In the genomic region with DNA sequence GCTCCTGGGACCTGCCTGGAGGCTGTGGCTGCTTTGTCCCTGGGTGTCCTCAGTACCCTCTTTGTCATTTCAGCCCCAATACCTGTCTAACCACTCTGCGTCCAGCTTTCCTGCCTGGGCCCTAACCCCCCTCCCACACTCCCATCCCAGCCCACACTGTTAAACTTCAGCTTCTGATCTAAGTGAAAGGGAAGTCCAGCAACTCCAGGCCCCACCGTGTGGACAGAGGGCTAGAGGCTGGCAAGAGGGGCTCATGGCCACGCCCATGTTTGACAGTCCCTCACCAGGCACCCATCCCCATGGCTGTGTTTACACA, we compare ENCODE assay signal across 17 cellular contexts. TPM values are rescaled to one million over a fixed set of nuclear protein-coding genes. Genes with fewer than 3 reads are reported as not detected.
DNase-seq lines count a peak whose midpoint lies in the region; ATAC-seq and TF ChIP-seq lines count a peak whose summit lies in the region.
"Had no signal": no experiment of that assay in that cellular context is flagged by ENCODE, and none has a peak within 500 bp of the region (broad histone marks: within the 10 kb centered on the region; RNA-seq: fewer than 3 reads in every experiment).

No MANE protein-coding gene starts in this region.

- H3K4me1 Mint-ChIP-seq in CD4-positive, alpha-beta T cell (ENCODE audit: low read depth): peaks cover 89% of the 10 kb centered on the region
- peaks cover 89% of the 10 kb centered on the region for H3K4me1 Mint-ChIP-seq in dendritic cell treated with granulocyte-macrophage colony-stimulating factor and Interleukin-4, amounts not matched to agents 40 ng/mL and 50 ng/mL, for 4 days (ENCODE audit: low read depth)

- no peaks in the 10 kb centered on the region for H3K9me3 Mint-ChIP-seq in CD4-positive, alpha-beta T cell
- H3K9me3 Mint-ChIP-seq in dendritic cell treated with granulocyte-macrophage colony-stimulating factor and Interleukin-4, amounts not matched to agents 40 ng/mL and 50 ng/mL, for 4 days: no peaks in the 10 kb centered on the region

- H3K27ac Mint-ChIP-seq in CD4-positive, alpha-beta T cell: peak overlapping the region; percentile 96
- peak overlapping the region; percentile 91 for H3K27ac Mint-ChIP-seq in dendritic cell treated with granulocyte-macrophage colony-stimulating factor and Interleukin-4, amounts not matched to agents 40 ng/mL and 50 ng/mL, for 4 days

- peak overlapping the region; percentile 27 for H3K4me3 ChIP-seq in LNCaP clone FGC (ENCODE audit: low read depth, low read length)
- peak overlapping the region in 1 of 3 donors; percentile 29 for H3K4me3 ChIP-seq in skeletal muscle tissue (ENCODE audit: low read length in 3 of 3)
- H3K4me3 ChIP-seq: cardiac muscle cell had no signal

- H3K36me3 ChIP-seq in skeletal muscle tissue (ENCODE audit: control insufficient read depth in 3 of 3, insufficient read depth in 3 of 3, low read length in 3 of 3): peaks cover 2 to 8% (median 2%) of the 10 kb centered on the region in 3 donors
- H3K36me3 ChIP-seq: cardiac muscle cell had no signal

- H3K9me3 ChIP-seq in CD4-positive, alpha-beta T cell (ENCODE audit: control insufficient read depth, low read length): no peaks in the 10 kb centered on the region
- H3K9me3 ChIP-seq in skeletal muscle tissue (ENCODE audit: control insufficient read depth in 3 of 3, low read length in 3 of 3): no peaks in the 10 kb centered on the region
- H3K9me3 ChIP-seq: SK-N-SH had no signal

- H3K27me3 Mint-ChIP-seq in CD4-positive, alpha-beta T cell: no peaks in the 10 kb centered on the region
- H3K27me3 Mint-ChIP-seq in dendritic cell treated with granulocyte-macrophage colony-stimulating factor and Interleukin-4, amounts not matched to agents 40 ng/mL and 50 ng/mL, for 4 days: no peaks in the 10 kb centered on the region

- H3K36me3 Mint-ChIP-seq in CD4-positive, alpha-beta T cell (ENCODE audit: low read depth): peaks cover 79% of the 10 kb centered on the region
- peaks cover 23% of the 10 kb centered on the region for H3K36me3 Mint-ChIP-seq in dendritic cell treated with granulocyte-macrophage colony-stimulating factor and Interleukin-4, amounts not matched to agents 40 ng/mL and 50 ng/mL, for 4 days (ENCODE audit: low read depth)

- DNase-seq in CD4-positive, alpha-beta T cell: no peak
- DNase-seq in LNCaP clone FGC (ENCODE audit: low read depth): no peak
- no peak for DNase-seq in NCI-H1048 (lab: John Stamatoyannopoulos, UW)
- no peak for DNase-seq in SKM-1 treated with dmso at 0.1 percent for 144 hours (lab: John Stamatoyannopoulos, UW; ENCODE audit: unreplicated experiment)
- no peak for DNase-seq in iPS-NIHi11 (ENCODE audit: low spot score)
- DNase-seq: activated effector memory CD4-positive, alpha-beta T cell treated with Interleukin-2 at 50 U/mL for 16 hours; COR-L47; GF-D8; glutamatergic neuron; NCI-H1092 treated with DMSO at 0.1 percent for 48 hours; SK-N-SH; stimulated activated CD4-positive, alpha-beta T cell treated with anti-CD3 and anti-CD28 coated beads, Interleukin-2, amount 100 ng/mL, for 24 hours had no signal

- no peak overlapping the region for H3K4me3 Mint-ChIP-seq in CD4-positive, alpha-beta T cell
- no peak overlapping the region for H3K4me3 Mint-ChIP-seq in dendritic cell treated with granulocyte-macrophage colony-stimulating factor and Interleukin-4, amounts not matched to agents 40 ng/mL and 50 ng/mL, for 4 days

- TF ChIP-seq CTCF in CD4-positive, alpha-beta T cell (IDR thresholded peaks at IDR 0.05): no peak
- no peak for TF ChIP-seq CTCF in LNCaP clone FGC (IDR thresholded peaks at IDR 0.05; ENCODE audit: control insufficient read depth, extremely low read depth, insufficient read depth)

- H3K4me1 ChIP-seq in skeletal muscle tissue (ENCODE audit: control insufficient read depth in 3 of 3, insufficient read depth in 3 of 3, low read length in 3 of 3): peaks cover 42 to 87% (median 72%) of the 10 kb centered on the region in 3 donors

- CTCF ChIA-PET in CD4-positive, alpha-beta T cell (lab: Charles Lee): interaction anchor here (1.3 kb wide), 1 partner anchor 108 kb away, joined by 3 read pairs; no protein-coding TSS in a partner anchor

- intact Hi-C loops in CD4-positive, alpha-beta T cell (cut with DNase I, micrococcal nuclease): loop anchor here in 1 of 2 experiments (5.0 kb wide), 1 partner anchor 41 kb away; no protein-coding TSS in a partner anchor
- intact Hi-C loops in dendritic cell treated with granulocyte-macrophage colony-stimulating factor and Interleukin-4, amounts not matched to agents 40 ng/mL and 50 ng/mL, for 4 days (cut with micrococcal nuclease): loop anchor here (5.0 to 10.0 kb wide), 2 partner anchors 53 to 54 kb away; partner anchors contain the start of gene SEMA4D

- ATAC-seq in CD4-positive, alpha-beta T cell (ENCODE audit: poor library complexity): no peak
- no peak for ATAC-seq in esophagus mucosa
- ATAC-seq: activated CD4-positive, CD25-positive, alpha-beta regulatory T cell treated with anti-CD3 and anti-CD28 coated beads, Interleukin-2, amount 50 U/mL, for 24 hours had no signal

- no peaks in the 10 kb centered on the region for H3K27me3 ChIP-seq in CD4-positive, alpha-beta T cell (ENCODE audit: control insufficient read depth, insufficient read depth, low read length)
- no peaks in the 10 kb centered on the region for H3K27me3 ChIP-seq in skeletal muscle tissue (ENCODE audit: control insufficient read depth in 3 of 3, insufficient read depth in 3 of 3, low read length in 3 of 3)
- H3K27me3 ChIP-seq: cardiac muscle cell had no signal

- H3K27ac ChIP-seq in CD4-positive, alpha-beta T cell (ENCODE audit: low read depth, low read length): peak overlapping the region; percentile 51
- no peak overlapping the region for H3K27ac ChIP-seq in skeletal muscle tissue (ENCODE audit: low read depth, low read length)
- H3K27ac ChIP-seq: cardiac muscle cell had no signal

- POLR2A ChIA-PET in CD4-positive, alpha-beta T cell (lab: Charles Lee): interaction anchor here (0.7 to 1.3 kb wide), 2 partner anchors 16 to 31 kb away, joined by 3 to 4 read pairs; no protein-coding TSS in a partner anchor

- peak overlapping the region; percentile 14 to 43 (median 33) for H3K9ac ChIP-seq in skeletal muscle tissue (ENCODE audit: low read depth in 1 of 3, low read length in 3 of 3)
- H3K9ac ChIP-seq: SK-N-SH had no signal

RNA-seq across cellular contexts. Expression of gene SEMA4D, which starts 56.3 kb away (rescaled TPM):
- 100 to 1,000 TPM; 399 to 430 TPM for total RNA-seq in CD4-positive, alpha-beta T cell
- total RNA-seq in skeletal muscle tissue (14.6 TPM), esophagus mucosa (30.4 TPM)

Comparison
In these comparisons a context has a peak if more than half of its experiments do, and no peak if none do; other contexts are left out.
1. RNA of gene SEMA4D, which starts 56.3 kb away (total RNA-seq): 399 to 430 TPM in CD4-positive, alpha-beta T cell; 30.4 TPM in esophagus mucosa (single experiment) and 14.6 TPM in skeletal muscle tissue (single experiment); every median in the first group is over 10 times any median in the second.